Comparison of ENCODE assay signal across 10 cellular contexts in genomic region chr5:79318935-79319614, GRCh38.
DNase-seq lines count a peak whose midpoint lies in the region; ATAC-seq and TF ChIP-seq lines count a peak whose summit lies in the region.
"Had no signal": no experiment of that assay in that cellular context is flagged by ENCODE, and none has a peak within 500 bp of the region (broad histone marks: within the 10 kb centered on the region; RNA-seq: fewer than 3 reads in every experiment).

No MANE protein-coding gene starts in this region.

- WGBS in H9 (ENCODE audit: extremely low coverage, insufficient read length, low lambda C conversion rate) = no CpG with 5 or more reads among the region's 3 CpGs

- H4K8ac ChIP-seq in H9 (replicated peaks; ENCODE audit: insufficient read length, low read depth, low read length) = no peak overlapping the region

- no peak overlapping the region for H2BK120ac ChIP-seq in H9 (ENCODE audit: low read depth, low read length, poor library complexity, severe bottlenecking)

- H3K79me1 ChIP-seq in H9 (ENCODE audit: insufficient read depth, low read depth, low read length, poor library complexity, severe bottlenecking) = no peaks in the 10 kb centered on the region

- ATAC-seq in HG03571 (IDR thresholded peaks at IDR 0.05; ENCODE audit: unreplicated experiment) (no peak), GM19467 (IDR thresholded peaks at IDR 0.05; ENCODE audit: unreplicated experiment) (no peak), GM19463 (IDR thresholded peaks at IDR 0.05; ENCODE audit: unreplicated experiment) (no peak)

- no peaks in the 10 kb centered on the region for H3K4me1 Mint-ChIP-seq in H9
- H3K4me1 Mint-ChIP-seq: natural killer cell had no signal

- no peaks in the 10 kb centered on the region for H3K9me3 Mint-ChIP-seq in H9
- H3K9me3 Mint-ChIP-seq: natural killer cell had no signal

- no peak overlapping the region for H4K91ac ChIP-seq in H9 (ENCODE audit: insufficient read length, low read depth, low read length)

- in situ Hi-C loops in KBM-7 (cut with MboI; ENCODE audit: low pct_unique_long_range_greater_than_20kb, low sequenced_read_pairs) = no loop called here

- H3T11ph ChIP-seq in H9 (ENCODE audit: low read length) = no peak overlapping the region

- no peak overlapping the region for H3K23ac ChIP-seq in H9 (ENCODE audit: insufficient read length, low read depth, low read length)

- H3K23me2 ChIP-seq in H9 (ENCODE audit: insufficient read length, low read depth, low read length, poor library complexity, severe bottlenecking) = no peaks in the 10 kb centered on the region

- H3K9me3 ChIP-seq in H9 (ENCODE audit: control insufficient read depth, low read depth, low read length) = no peaks in the 10 kb centered on the region

- peaks cover 7 to 38% (median 29%) of the 10 kb centered on the region in 3 experiments; a peak in 6 of 7 replicates for H3K36me3 Mint-ChIP-seq in H9 (ENCODE audit: insufficient read depth in 1 of 3, low read depth in 3 of 3)

- H2BK5ac ChIP-seq in H9 (ENCODE audit: insufficient read length, low read length) = no peak overlapping the region

- no peak overlapping the region for H2AK5ac ChIP-seq in H9 (ENCODE audit: insufficient read length, low read length)

- no peak overlapping the region for H3K9ac ChIP-seq in H9 (ENCODE audit: extremely low read depth, insufficient read length, low read length)

- H4K5ac ChIP-seq in H9 (ENCODE audit: insufficient read length, low read depth, low read length) = no peak overlapping the region

- no peak overlapping the region for H2AFZ ChIP-seq in H9 (ENCODE audit: low read length)

- no peaks in the 10 kb centered on the region for H3K79me2 ChIP-seq in H9 (ENCODE audit: insufficient read depth, low read length)

- no peak overlapping the region for H2BK15ac ChIP-seq in H9 (ENCODE audit: low read depth, low read length)

- no peak overlapping the region for H3K4me3 ChIP-seq in AG09309 (ENCODE audit: control insufficient read depth, low read depth, low read length)

- no peak overlapping the region for H3K14ac ChIP-seq in H9 (ENCODE audit: insufficient read depth, low read length)

- peak; percentile 80 for DNase-seq in AG09309 (ENCODE audit: low read depth)
- DNase-seq in H9 = no peak
- DNase-seq in amniotic epithelial cell (ENCODE audit: low read depth) = peak; percentile 85
- DNase-seq in islet precursor cell = peak; percentile 69
- DNase-seq in KBM-7 = no peak
- DNase-seq: activated gamma-delta T cell treated with Interleukin-2 at 50 U/mL for 16 hours, natural killer cell had no signal

- no peaks in the 10 kb centered on the region for H3K27me3 ChIP-seq in H9 (ENCODE audit: insufficient read depth, low read length)

- no peaks in the 10 kb centered on the region for H4K20me1 ChIP-seq in H9 (ENCODE audit: control insufficient read depth, insufficient read depth, insufficient read length)

- H2BK20ac ChIP-seq in H9 (ENCODE audit: low read depth, low read length, poor library complexity, severe bottlenecking) = no peak overlapping the region

- H3K4me3 Mint-ChIP-seq in H9 = no peak overlapping the region
- H3K4me3 Mint-ChIP-seq: natural killer cell had no signal

- H3K18ac ChIP-seq in H9 (ENCODE audit: insufficient read length, low read depth, low read length) = no peak overlapping the region

- H3K27ac ChIP-seq in H9 (ENCODE audit: insufficient read length, low read depth, low read length) = no peak overlapping the region

- H2BK12ac ChIP-seq in H9 (ENCODE audit: insufficient read length, low read depth, low read length) = no peak overlapping the region

- H3K27me3 Mint-ChIP-seq in H9 (ENCODE audit: low read depth) = no peaks in the 10 kb centered on the region

- TF ChIP-seq CTCF in AG09309 (IDR thresholded peaks at IDR 0.05; ENCODE audit: control insufficient read depth, insufficient read depth, low read depth, low read length, missing control alignments) (no peak), H9 (conservative IDR thresholded peaks at IDR 0.05) (no peak)

- no peak overlapping the region for H3K4me2 ChIP-seq in H9 (ENCODE audit: insufficient read depth, insufficient read length, low read length)

- no peak overlapping the region for H3K56ac ChIP-seq in H9 (ENCODE audit: insufficient read length, low read depth, low read length)

- no peak overlapping the region for H3K4ac ChIP-seq in H9 (ENCODE audit: low read depth, low read length)

- H3K4me1 ChIP-seq in H9 (ENCODE audit: insufficient read depth, low read length) = no peaks in the 10 kb centered on the region

- H3K27ac Mint-ChIP-seq in H9 = peak overlapping the region in 2 of 3 experiments; percentile 9 to 89; a peak in 4 of 7 replicates
- H3K27ac Mint-ChIP-seq: natural killer cell had no signal

Comparison
In these comparisons a context has a peak if more than half of its experiments do, and no peak if none do; other contexts are left out.
1. DNase-seq: peak in AG09309 (single experiment), amniotic epithelial cell (single experiment) and islet precursor cell (single experiment); none in H9 (single experiment) and KBM-7 (single experiment).